In genomic region chr11:92480519-92480918, GRCh38 we compare ENCODE assay signal across 3 cellular contexts.
TF ChIP-seq lines count a peak whose summit lies in the region.

No MANE protein-coding gene starts in this region.

TF ChIP-seq in SK-N-SH, 30 proteins besides CTCF, POLR2A, EP300 and RAD21:
- TF ChIP-seq, protein P1, sequence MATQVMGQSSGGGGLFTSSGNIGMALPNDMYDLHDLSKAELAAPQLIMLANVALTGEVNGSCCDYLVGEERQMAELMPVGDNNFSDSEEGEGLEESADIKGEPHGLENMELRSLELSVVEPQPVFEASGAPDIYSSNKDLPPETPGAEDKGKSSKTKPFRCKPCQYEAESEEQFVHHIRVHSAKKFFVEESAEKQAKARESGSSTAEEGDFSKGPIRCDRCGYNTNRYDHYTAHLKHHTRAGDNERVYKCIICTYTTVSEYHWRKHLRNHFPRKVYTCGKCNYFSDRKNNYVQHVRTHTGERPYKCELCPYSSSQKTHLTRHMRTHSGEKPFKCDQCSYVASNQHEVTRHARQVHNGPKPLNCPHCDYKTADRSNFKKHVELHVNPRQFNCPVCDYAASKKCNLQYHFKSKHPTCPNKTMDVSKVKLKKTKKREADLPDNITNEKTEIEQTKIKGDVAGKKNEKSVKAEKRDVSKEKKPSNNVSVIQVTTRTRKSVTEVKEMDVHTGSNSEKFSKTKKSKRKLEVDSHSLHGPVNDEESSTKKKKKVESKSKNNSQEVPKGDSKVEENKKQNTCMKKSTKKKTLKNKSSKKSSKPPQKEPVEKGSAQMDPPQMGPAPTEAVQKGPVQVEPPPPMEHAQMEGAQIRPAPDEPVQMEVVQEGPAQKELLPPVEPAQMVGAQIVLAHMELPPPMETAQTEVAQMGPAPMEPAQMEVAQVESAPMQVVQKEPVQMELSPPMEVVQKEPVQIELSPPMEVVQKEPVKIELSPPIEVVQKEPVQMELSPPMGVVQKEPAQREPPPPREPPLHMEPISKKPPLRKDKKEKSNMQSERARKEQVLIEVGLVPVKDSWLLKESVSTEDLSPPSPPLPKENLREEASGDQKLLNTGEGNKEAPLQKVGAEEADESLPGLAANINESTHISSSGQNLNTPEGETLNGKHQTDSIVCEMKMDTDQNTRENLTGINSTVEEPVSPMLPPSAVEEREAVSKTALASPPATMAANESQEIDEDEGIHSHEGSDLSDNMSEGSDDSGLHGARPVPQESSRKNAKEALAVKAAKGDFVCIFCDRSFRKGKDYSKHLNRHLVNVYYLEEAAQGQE (IDR thresholded peaks at IDR 0.05; ENCODE audit: low read depth, low read length) = peak; percentile 82; the same call in 1 of the 2 replicates
- TF ChIP-seq, protein P2, sequence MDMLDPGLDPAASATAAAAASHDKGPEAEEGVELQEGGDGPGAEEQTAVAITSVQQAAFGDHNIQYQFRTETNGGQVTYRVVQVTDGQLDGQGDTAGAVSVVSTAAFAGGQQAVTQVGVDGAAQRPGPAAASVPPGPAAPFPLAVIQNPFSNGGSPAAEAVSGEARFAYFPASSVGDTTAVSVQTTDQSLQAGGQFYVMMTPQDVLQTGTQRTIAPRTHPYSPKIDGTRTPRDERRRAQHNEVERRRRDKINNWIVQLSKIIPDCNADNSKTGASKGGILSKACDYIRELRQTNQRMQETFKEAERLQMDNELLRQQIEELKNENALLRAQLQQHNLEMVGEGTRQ (IDR thresholded peaks at IDR 0.05; ENCODE audit: borderline replicate concordance, low read depth, low read length) = no peak

TF ChIP-seq in SK-N-SH treated with all-trans-retinoic acid at 6 μM for 48 hours, 23 proteins besides CTCF, POLR2A, EP300 and RAD21 (continued from another document):
- TF ChIP-seq, protein P3, sequence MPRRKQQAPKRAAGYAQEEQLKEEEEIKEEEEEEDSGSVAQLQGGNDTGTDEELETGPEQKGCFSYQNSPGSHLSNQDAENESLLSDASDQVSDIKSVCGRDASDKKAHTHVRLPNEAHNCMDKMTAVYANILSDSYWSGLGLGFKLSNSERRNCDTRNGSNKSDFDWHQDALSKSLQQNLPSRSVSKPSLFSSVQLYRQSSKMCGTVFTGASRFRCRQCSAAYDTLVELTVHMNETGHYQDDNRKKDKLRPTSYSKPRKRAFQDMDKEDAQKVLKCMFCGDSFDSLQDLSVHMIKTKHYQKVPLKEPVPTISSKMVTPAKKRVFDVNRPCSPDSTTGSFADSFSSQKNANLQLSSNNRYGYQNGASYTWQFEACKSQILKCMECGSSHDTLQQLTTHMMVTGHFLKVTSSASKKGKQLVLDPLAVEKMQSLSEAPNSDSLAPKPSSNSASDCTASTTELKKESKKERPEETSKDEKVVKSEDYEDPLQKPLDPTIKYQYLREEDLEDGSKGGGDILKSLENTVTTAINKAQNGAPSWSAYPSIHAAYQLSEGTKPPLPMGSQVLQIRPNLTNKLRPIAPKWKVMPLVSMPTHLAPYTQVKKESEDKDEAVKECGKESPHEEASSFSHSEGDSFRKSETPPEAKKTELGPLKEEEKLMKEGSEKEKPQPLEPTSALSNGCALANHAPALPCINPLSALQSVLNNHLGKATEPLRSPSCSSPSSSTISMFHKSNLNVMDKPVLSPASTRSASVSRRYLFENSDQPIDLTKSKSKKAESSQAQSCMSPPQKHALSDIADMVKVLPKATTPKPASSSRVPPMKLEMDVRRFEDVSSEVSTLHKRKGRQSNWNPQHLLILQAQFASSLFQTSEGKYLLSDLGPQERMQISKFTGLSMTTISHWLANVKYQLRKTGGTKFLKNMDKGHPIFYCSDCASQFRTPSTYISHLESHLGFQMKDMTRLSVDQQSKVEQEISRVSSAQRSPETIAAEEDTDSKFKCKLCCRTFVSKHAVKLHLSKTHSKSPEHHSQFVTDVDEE (CRISPR knock-in tag; IDR thresholded peaks at IDR 0.05) = no peak
- TF ChIP-seq, protein P4, sequence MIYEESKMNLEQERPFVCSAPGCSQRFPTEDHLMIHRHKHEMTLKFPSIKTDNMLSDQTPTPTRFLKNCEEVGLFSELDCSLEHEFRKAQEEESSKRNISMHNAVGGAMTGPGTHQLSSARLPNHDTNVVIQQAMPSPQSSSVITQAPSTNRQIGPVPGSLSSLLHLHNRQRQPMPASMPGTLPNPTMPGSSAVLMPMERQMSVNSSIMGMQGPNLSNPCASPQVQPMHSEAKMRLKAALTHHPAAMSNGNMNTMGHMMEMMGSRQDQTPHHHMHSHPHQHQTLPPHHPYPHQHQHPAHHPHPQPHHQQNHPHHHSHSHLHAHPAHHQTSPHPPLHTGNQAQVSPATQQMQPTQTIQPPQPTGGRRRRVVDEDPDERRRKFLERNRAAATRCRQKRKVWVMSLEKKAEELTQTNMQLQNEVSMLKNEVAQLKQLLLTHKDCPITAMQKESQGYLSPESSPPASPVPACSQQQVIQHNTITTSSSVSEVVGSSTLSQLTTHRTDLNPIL (CRISPR knock-in tag; IDR thresholded peaks at IDR 0.05; ENCODE audit: low read depth) = no peak
- TF ChIP-seq GLIS3 (CRISPR knock-in tag; IDR thresholded peaks at IDR 0.05) (no peak), ISL1 (CRISPR knock-in tag; IDR thresholded peaks at IDR 0.05) (no peak), ZFP30 (CRISPR knock-in tag; IDR thresholded peaks at IDR 0.05) (no peak), PPARA (CRISPR knock-in tag; IDR thresholded peaks at IDR 0.05; ENCODE audit: borderline replicate concordance) (no peak), SNAI2 (CRISPR knock-in tag; IDR thresholded peaks at IDR 0.05) (no peak)

TF ChIP-seq in WTC11, 78 proteins besides CTCF, POLR2A, EP300 and RAD21 (continued from another document):
- TF ChIP-seq, protein P5, sequence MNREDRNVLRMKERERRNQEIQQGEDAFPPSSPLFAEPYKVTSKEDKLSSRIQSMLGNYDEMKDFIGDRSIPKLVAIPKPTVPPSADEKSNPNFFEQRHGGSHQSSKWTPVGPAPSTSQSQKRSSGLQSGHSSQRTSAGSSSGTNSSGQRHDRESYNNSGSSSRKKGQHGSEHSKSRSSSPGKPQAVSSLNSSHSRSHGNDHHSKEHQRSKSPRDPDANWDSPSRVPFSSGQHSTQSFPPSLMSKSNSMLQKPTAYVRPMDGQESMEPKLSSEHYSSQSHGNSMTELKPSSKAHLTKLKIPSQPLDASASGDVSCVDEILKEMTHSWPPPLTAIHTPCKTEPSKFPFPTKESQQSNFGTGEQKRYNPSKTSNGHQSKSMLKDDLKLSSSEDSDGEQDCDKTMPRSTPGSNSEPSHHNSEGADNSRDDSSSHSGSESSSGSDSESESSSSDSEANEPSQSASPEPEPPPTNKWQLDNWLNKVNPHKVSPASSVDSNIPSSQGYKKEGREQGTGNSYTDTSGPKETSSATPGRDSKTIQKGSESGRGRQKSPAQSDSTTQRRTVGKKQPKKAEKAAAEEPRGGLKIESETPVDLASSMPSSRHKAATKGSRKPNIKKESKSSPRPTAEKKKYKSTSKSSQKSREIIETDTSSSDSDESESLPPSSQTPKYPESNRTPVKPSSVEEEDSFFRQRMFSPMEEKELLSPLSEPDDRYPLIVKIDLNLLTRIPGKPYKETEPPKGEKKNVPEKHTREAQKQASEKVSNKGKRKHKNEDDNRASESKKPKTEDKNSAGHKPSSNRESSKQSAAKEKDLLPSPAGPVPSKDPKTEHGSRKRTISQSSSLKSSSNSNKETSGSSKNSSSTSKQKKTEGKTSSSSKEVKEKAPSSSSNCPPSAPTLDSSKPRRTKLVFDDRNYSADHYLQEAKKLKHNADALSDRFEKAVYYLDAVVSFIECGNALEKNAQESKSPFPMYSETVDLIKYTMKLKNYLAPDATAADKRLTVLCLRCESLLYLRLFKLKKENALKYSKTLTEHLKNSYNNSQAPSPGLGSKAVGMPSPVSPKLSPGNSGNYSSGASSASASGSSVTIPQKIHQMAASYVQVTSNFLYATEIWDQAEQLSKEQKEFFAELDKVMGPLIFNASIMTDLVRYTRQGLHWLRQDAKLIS (CRISPR knock-in tag; IDR thresholded peaks at IDR 0.05; ENCODE audit: borderline replicate concordance) = no peak
- no peak for TF ChIP-seq ZNF671 (CRISPR knock-in tag; IDR thresholded peaks at IDR 0.05)
- TF ChIP-seq ZNF396 (CRISPR knock-in tag; IDR thresholded peaks at IDR 0.05; ENCODE audit: borderline replicate concordance) = no peak
- TF ChIP-seq NFATC4 (CRISPR knock-in tag; IDR thresholded peaks at IDR 0.05) = no peak
- TF ChIP-seq OVOL2 (CRISPR knock-in tag; IDR thresholded peaks at IDR 0.05; ENCODE audit: borderline replicate concordance) = no peak
- TF ChIP-seq HMGA2 (CRISPR knock-in tag; IDR thresholded peaks at IDR 0.05) = no peak
- no peak for TF ChIP-seq CREB1 (CRISPR knock-in tag; IDR thresholded peaks at IDR 0.05)
- TF ChIP-seq SOX15 (CRISPR knock-in tag; IDR thresholded peaks at IDR 0.05) = no peak
- no peak for TF ChIP-seq ZNF219 (CRISPR knock-in tag; IDR thresholded peaks at IDR 0.05; ENCODE audit: borderline replicate concordance)
- TF ChIP-seq IRF2 (CRISPR knock-in tag; IDR thresholded peaks at IDR 0.05; ENCODE audit: borderline replicate concordance, low read depth) = no peak
- no peak for TF ChIP-seq JUN (CRISPR knock-in tag; IDR thresholded peaks at IDR 0.05)
TF ChIP-seq in WTC11: peak in this region for 0.
